ENCODE assay signal across 11 cellular contexts in the genomic region with DNA sequence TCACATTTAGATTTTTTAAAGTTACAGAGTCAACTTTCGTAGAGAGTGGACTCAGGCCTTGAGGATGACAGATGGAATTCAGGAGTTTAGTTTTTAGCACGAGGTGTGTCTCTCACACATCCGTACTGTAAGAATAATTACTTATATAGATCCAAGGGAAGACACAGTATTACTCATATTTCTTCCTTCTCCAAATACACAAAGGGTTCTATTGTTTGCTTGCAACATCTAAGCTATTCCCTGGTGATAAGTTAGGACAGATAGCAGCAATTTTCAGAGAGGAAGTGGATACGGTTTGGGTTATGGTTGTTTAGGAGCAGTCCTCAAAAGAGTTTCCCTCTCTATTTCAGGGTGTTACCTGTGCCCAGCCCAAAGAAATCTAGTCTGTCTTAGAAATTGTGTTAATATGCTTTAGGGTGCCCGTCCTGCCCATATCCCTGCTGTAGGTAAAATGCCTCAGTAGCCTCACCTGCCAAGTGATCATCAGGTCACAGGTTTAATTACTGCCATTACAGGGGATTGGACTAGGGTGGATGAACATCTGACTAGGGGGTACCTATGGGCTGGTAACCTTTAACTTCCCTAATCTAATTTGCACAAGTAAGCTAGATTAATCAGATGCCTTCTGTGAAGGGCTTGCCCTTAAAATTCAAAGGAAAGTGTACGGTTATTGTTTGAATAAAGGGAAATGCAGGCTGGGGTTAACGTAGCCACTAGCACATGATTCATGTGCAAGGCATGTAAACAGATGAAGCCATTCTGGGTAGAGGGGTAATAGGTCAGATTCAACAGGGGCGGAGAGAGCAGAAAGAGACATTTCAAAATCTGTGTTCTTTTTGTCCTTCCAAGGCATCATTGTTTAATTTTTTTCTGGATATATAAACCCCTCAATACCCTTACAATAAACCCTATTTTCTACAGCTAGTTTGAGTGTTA. TPM values are rescaled to one million over a fixed set of nuclear protein-coding genes. Genes with fewer than 3 reads are reported as not detected.
DNase-seq lines count a peak whose midpoint lies in the region; ATAC-seq and TF ChIP-seq lines count a peak whose summit lies in the region.
"Had no signal": no experiment of that assay in that cellular context is flagged by ENCODE, and none has a peak within 500 bp of the region (broad histone marks: within the 10 kb centered on the region; RNA-seq: fewer than 3 reads in every experiment).

No MANE protein-coding gene starts in this region.

- H3K4me3 Mint-ChIP-seq in type B pancreatic cell: peak overlapping the region; percentile 24

- no peak for ATAC-seq in omental fat pad (ENCODE audit: low FRiP score)

- no peaks in the 10 kb centered on the region for H3K27me3 Mint-ChIP-seq in type B pancreatic cell

- DNase-seq in NOMO-1 treated with DMSO at 0.1 percent for 48 hours (lab: John Stamatoyannopoulos, UW; ENCODE audit: unreplicated experiment) (peak; percentile 4), NOMO-1 treated with dmso at 0.1 percent for 144 hours (lab: John Stamatoyannopoulos, UW; ENCODE audit: unreplicated experiment) (no peak), SW480 (ENCODE audit: low spot score) (peak; percentile 88), glomerular visceral epithelial cell (ENCODE audit: extremely low spot score) (peak; percentile 68), type B pancreatic cell (ENCODE audit: extremely low spot score, unreplicated experiment) (no peak), omental fat pad (ENCODE audit: low spot score) (no peak), uterus (no peak)
- no peak for DNase-seq in stimulated activated CD4-positive, alpha-beta T cell treated with anti-CD3 and anti-CD28 coated beads, Interleukin-4, amount 100 ng/mL, for 4 hours
- DNase-seq: activated naive CD4-positive, alpha-beta T cell treated with anti-CD3 and anti-CD28 coated beads, Interleukin-2, amount 50 U/mL, for 16 hours; NCI-H1092; posterior cingulate gyrus had no signal

- no peak overlapping the region for H3K4me3 ChIP-seq in uterus

- H3K4me1 Mint-ChIP-seq in type B pancreatic cell (ENCODE audit: unreplicated experiment): peaks cover 16% of the 10 kb centered on the region

- H3K27ac Mint-ChIP-seq in type B pancreatic cell: peak overlapping the region; percentile 51

- no peaks in the 10 kb centered on the region for H3K9me3 Mint-ChIP-seq in type B pancreatic cell

- intact Hi-C loops in uterus (cut with DNase I; ENCODE audit: low total_unique reads): no loop called here

- TF ChIP-seq POLR2A in uterus (IDR thresholded peaks at IDR 0.05): no peak

- no peaks in the 10 kb centered on the region for H3K36me3 ChIP-seq in uterus

- H3K4me1 ChIP-seq in uterus: no peaks in the 10 kb centered on the region

- TF ChIP-seq CTCF in type B pancreatic cell (conservative IDR thresholded peaks at IDR 0.05) (no peak), omental fat pad (IDR thresholded peaks at IDR 0.05) (no peak), uterus (IDR thresholded peaks at IDR 0.05) (no peak)

- no peaks in the 10 kb centered on the region for H3K36me3 Mint-ChIP-seq in type B pancreatic cell

- no peaks in the 10 kb centered on the region for H3K27me3 ChIP-seq in uterus

- H3K27ac ChIP-seq in uterus: no peak overlapping the region

- no peaks in the 10 kb centered on the region for H3K9me3 ChIP-seq in uterus

RNA-seq across cellular contexts. Expression of a gene that starts 8.7 kb away (rescaled TPM):
- total RNA-seq in type B pancreatic cell (ENCODE audit: low replicate concordance) (28.4 and 35.4 TPM in 2 replicates), omental fat pad (10 to 100 TPM; 29.8 to 56.6 (median 35.3) TPM), uterus (10 to 100 TPM; 32.8 to 70.0 (median 39.8) TPM)

Comparison
In these comparisons a context has a peak if more than half of its experiments do, and no peak if none do; other contexts are left out.
1. DNase-seq: peak in NOMO-1 treated with DMSO at 0.1 percent for 48 hours (single experiment), SW480 (single experiment) and glomerular visceral epithelial cell (single experiment); none in NOMO-1 treated with dmso at 0.1 percent for 144 hours (single experiment), type B pancreatic cell (single experiment), omental fat pad (single experiment), stimulated activated CD4-positive, alpha-beta T cell treated with anti-CD3 and anti-CD28 coated beads, Interleukin-4, amount 100 ng/mL, for 4 hours (0 of 2) and uterus (0 of 2).